8 cellular contexts compared by ENCODE assay signal in genomic region chr3:182837855-182838454, GRCh38. TPM values are rescaled to one million over a fixed set of nuclear protein-coding genes. Genes with fewer than 3 reads are reported as not detected.
DNase-seq lines count a peak whose midpoint lies in the region; ATAC-seq and TF ChIP-seq lines count a peak whose summit lies in the region.

No MANE protein-coding gene starts in this region.

- no peak for ATAC-seq in activated T-cell treated with anti-CD3 and anti-CD28 coated beads, Interleukin-2, amount 50 U/mL, for 72 hours (replicated peaks in 1 of 2)

- H3K27me3 Mint-ChIP-seq in HFFc6 (ENCODE audit: insufficient read depth): no peaks in the 10 kb centered on the region
- H3K27me3 Mint-ChIP-seq in activated T-cell treated with anti-CD3 and anti-CD28 coated beads, Interleukin-2, amount 50 U/mL, for 72 hours (ENCODE audit: low read depth): no peaks in the 10 kb centered on the region

- H3K36me3 Mint-ChIP-seq in HFFc6 (ENCODE audit: low read depth): peaks cover 16% of the 10 kb centered on the region
- peaks cover 7 to 23% of the 10 kb centered on the region in 2 donors for H3K36me3 Mint-ChIP-seq in activated T-cell treated with anti-CD3 and anti-CD28 coated beads, Interleukin-2, amount 50 U/mL, for 72 hours (ENCODE audit: insufficient read depth in 2 of 2)

- H3K36me3 ChIP-seq in adipocyte (ENCODE audit: control insufficient read depth, insufficient read depth, low read length, severe bottlenecking): peaks cover 69% of the 10 kb centered on the region

- no peak overlapping the region for H3K4me3 Mint-ChIP-seq in HFFc6
- H3K4me3 Mint-ChIP-seq in activated T-cell treated with anti-CD3 and anti-CD28 coated beads, Interleukin-2, amount 50 U/mL, for 72 hours: no peak overlapping the region

- H3K9ac ChIP-seq in adipocyte (ENCODE audit: low read length): no peak overlapping the region

- H3K4me1 Mint-ChIP-seq in HFFc6 (ENCODE audit: low read depth): peaks cover 8% of the 10 kb centered on the region
- peaks cover 6% of the 10 kb centered on the region for H3K4me1 Mint-ChIP-seq in activated T-cell treated with anti-CD3 and anti-CD28 coated beads, Interleukin-2, amount 50 U/mL, for 72 hours (ENCODE audit: low read depth)

- intact Hi-C loops in posterior vena cava (cut with DNase I): loop anchor here (5.0 to 10.0 kb wide), 2 partner anchors 123 to 126 kb away; no protein-coding TSS in a partner anchor

- peak; percentile 50 for DNase-seq in AG10803 (ENCODE audit: low read depth)
- DNase-seq in HFFc6: peak; percentile 24
- peak; percentile 67 for DNase-seq in adipocyte (ENCODE audit: low read depth)
- DNase-seq in kidney tubule cell (ENCODE audit: low spot score): peak; percentile 4
- no peak for DNase-seq in posterior vena cava (ENCODE audit: low spot score)
- no peak for DNase-seq in NCI-H510A treated with DMSO at 0.1 percent for 48 hours (lab: John Stamatoyannopoulos, UW)
- no peak for DNase-seq in activated T-cell treated with anti-CD3 and anti-CD28 coated beads, Interleukin-2, amount 50 U/mL, for 72 hours
- no peak for DNase-seq in T1000 (lab: John Stamatoyannopoulos, UW)

- TF ChIP-seq CTCF in AG10803 (conservative IDR thresholded peaks at IDR 0.05; ENCODE audit: low read length) (peak; percentile 54), HFFc6 (IDR thresholded peaks at IDR 0.05) (peak; percentile 80)

- no peak overlapping the region for H3K4me3 ChIP-seq in AG10803 (ENCODE audit: low read length)
- H3K4me3 ChIP-seq in adipocyte (ENCODE audit: low read length): no peak overlapping the region

- no peaks in the 10 kb centered on the region for H3K4me1 ChIP-seq in adipocyte (ENCODE audit: control insufficient read depth, insufficient read depth, low read length)

- H3K9me3 Mint-ChIP-seq in HFFc6: no peaks in the 10 kb centered on the region
- H3K9me3 Mint-ChIP-seq in activated T-cell treated with anti-CD3 and anti-CD28 coated beads, Interleukin-2, amount 50 U/mL, for 72 hours: no peaks in the 10 kb centered on the region

- no peak overlapping the region for H3K27ac Mint-ChIP-seq in HFFc6
- no peak overlapping the region for H3K27ac Mint-ChIP-seq in activated T-cell treated with anti-CD3 and anti-CD28 coated beads, Interleukin-2, amount 50 U/mL, for 72 hours

- H3K27me3 ChIP-seq in adipocyte (replicated peaks; ENCODE audit: control insufficient read depth, insufficient read depth, low read length): no peaks in the 10 kb centered on the region

- H3K9me3 ChIP-seq in adipocyte (ENCODE audit: control insufficient read depth, low read length): no peaks in the 10 kb centered on the region

RNA-seq across cellular contexts. Expression of gene ATP11B, which starts 44.7 kb away (rescaled TPM):
- total RNA-seq in HFFc6 (2021; fragmentation: NEBNext Ultra II Directional; extraction: Animal tissue kit (Norgen Biotek cat#: 25700)): 10 to 100 TPM; 43.9 to 60.5 (median 51.5) TPM
- total RNA-seq in posterior vena cava: 10 to 100 TPM; 44.3 to 57.6 TPM
- total RNA-seq in activated T-cell treated with anti-CD3 and anti-CD28 coated beads, Interleukin-2, amount 50 U/mL, for 72 hours: 100 to 1,000 TPM in 1 of 2 donors, 10 to 100 TPM in 1; 91.1 to 105 TPM

Comparison
In these comparisons a context has a peak if more than half of its experiments do, and no peak if none do; other contexts are left out.
1. DNase-seq: peak in AG10803 (single experiment), HFFc6 (single experiment), adipocyte (single experiment) and kidney tubule cell (single experiment); none in posterior vena cava (single experiment), NCI-H510A treated with DMSO at 0.1 percent for 48 hours (single experiment), activated T-cell treated with anti-CD3 and anti-CD28 coated beads, Interleukin-2, amount 50 U/mL, for 72 hours (0 of 2) and T1000 (single experiment).